In genomic region chr3:72657666-72658065, GRCh38 we compare ENCODE assay signal across 9 cellular contexts.
A peak's percentile ranks its signal among the peaks of the same experiment; 100 is the strongest.
DNase-seq lines count a peak whose midpoint lies in the region; ATAC-seq, FAIRE-seq and TF ChIP-seq lines count a peak whose summit lies in the region.
"Had no signal": no experiment of that assay in that cellular context is flagged by ENCODE, and none has a peak within 500 bp of the region (broad histone marks: within the 10 kb centered on the region; RNA-seq: fewer than 3 reads in every experiment).

No MANE protein-coding gene starts in this region.

- SMC1A ChIA-PET in GM12878 (lab: Charles Lee; ENCODE audit: uncharacterized antibody, unreplicated experiment) = interaction anchor here (1.0 to 2.4 kb wide), 5 partner anchors 9 to 165 kb away, joined by 3 to 15 read pairs (median 3); no protein-coding TSS in a partner anchor

- H3K9me3 ChIP-seq in breast epithelium (no peaks in the 10 kb centered on the region), GM12878 (replicated peaks; ENCODE audit: control insufficient read depth, insufficient read depth, low read length) (no peaks in the 10 kb centered on the region), thyroid gland (no peaks in the 10 kb centered on the region)

- DNase-seq in MCF 10A (ENCODE audit: unreplicated experiment) (peak; percentile 77), breast epithelium (ENCODE audit: low spot score in 2 of 2) (no peak), SK-MEL-5 (ENCODE audit: low read depth, low spot score) (peak; percentile 28), GM12878 (ENCODE audit: low read depth, low spot score) (peak; percentile 24), thyroid gland (peak; percentile 9 to 15), GM19239 (ENCODE audit: insufficient read length, low spot score) (no peak), AG08396 (ENCODE audit: low spot score) (no peak)

- in situ Hi-C loops in SK-MEL-5 (cut with HindIII; ENCODE audit: low pct_unique_long_range_greater_than_20kb, low sequenced_read_pairs) = no loop called here
- in situ Hi-C loops in GM12878 (cut with MboI) = no loop called here

- no peaks in the 10 kb centered on the region for H3K9me3 Mint-ChIP-seq in MCF 10A (ENCODE audit: unreplicated experiment)

- no peaks in the 10 kb centered on the region for H3K27me3 ChIP-seq in breast epithelium
- H3K27me3 ChIP-seq in GM12878 (replicated peaks in 1 of 2; ENCODE audit: control insufficient read depth in 2 of 2, insufficient read depth in 2 of 2, low read length in 1 of 2) = peaks cover 0 to 5% of the 10 kb centered on the region in 2 experiments; a peak in 1 of 4 replicates
- H3K27me3 ChIP-seq in thyroid gland = no peaks in the 10 kb centered on the region

- H3K27ac Mint-ChIP-seq in MCF 10A (ENCODE audit: low read depth, unreplicated experiment) = no peak overlapping the region
- H3K27ac Mint-ChIP-seq: B cell had no signal

- no peak for TF ChIP-seq RAD21 in GM12878 (IDR thresholded peaks at IDR 0.05; ENCODE audit: insufficient read depth, low read depth, low read length)

- FAIRE-seq in GM12878 (lab: Jason Lieb, UNC) (peak; percentile 68), GM19239 (lab: Jason Lieb, UNC) (no peak)

- peak; percentile 90 for ATAC-seq in GM12878
- no peak for ATAC-seq in GM19397 (IDR thresholded peaks at IDR 0.05; ENCODE audit: unreplicated experiment)

- H3K9ac ChIP-seq in GM12878 (ENCODE audit: control insufficient read depth, insufficient read depth, low read length) = no peak overlapping the region

- TF ChIP-seq CTCF in MCF 10A (IDR thresholded peaks at IDR 0.05; ENCODE audit: unreplicated experiment) = no peak
- TF ChIP-seq CTCF in breast epithelium (IDR thresholded peaks at IDR 0.05) = no peak
- peak in 1 of 3 experiments; percentile 1; a peak in 1 of 6 replicates for TF ChIP-seq CTCF in GM12878 (IDR thresholded peaks at IDR 0.05 in 2 of 3, conservative IDR thresholded peaks at IDR 0.05 in 1 of 3; ENCODE audit: control insufficient read depth in 2 of 3, extremely low read depth in 1 of 3, insufficient read depth in 1 of 3, low read depth in 3 of 3, low read length in 3 of 3)
- no peak for TF ChIP-seq CTCF in thyroid gland (IDR thresholded peaks at IDR 0.05)

- CTCF ChIA-PET in MCF 10A (lab: Yijun Ruan, JAX) = interaction anchor here (0.6 kb wide), 1 partner anchor 29 kb away, joined by 3 read pairs; no protein-coding TSS in a partner anchor
- CTCF ChIA-PET in GM12878 (lab: Yijun Ruan, JAX) = interaction anchor here (1.0 to 3.1 kb wide), 4 partner anchors 9 to 702 kb away, joined by 3 to 20 read pairs (median 4); no protein-coding TSS in a partner anchor

- H3K79me2 ChIP-seq in GM12878 (ENCODE audit: control insufficient read depth, insufficient read depth, low read length) = no peaks in the 10 kb centered on the region

- intact Hi-C loops in MCF 10A (cut with micrococcal nuclease) (no loop called here), breast epithelium (cut with DNase I; ENCODE audit: low total_unique reads) (no loop called here), GM12878 (cut with micrococcal nuclease; ENCODE audit: unreplicated experiment) (no loop called here), thyroid gland (cut with DNase I) (no loop called here)

- no peak overlapping the region for H2AFZ ChIP-seq in GM12878 (ENCODE audit: control insufficient read depth, low read depth, low read length)

- no peak for TF ChIP-seq EP300 in GM12878 (IDR thresholded peaks at IDR 0.05; ENCODE audit: borderline replicate concordance in 1 of 2, control insufficient read depth in 1 of 2, low read depth in 2 of 2, low read length in 2 of 2)

- no peak overlapping the region for H3K4me2 ChIP-seq in GM12878 (ENCODE audit: control insufficient read depth, insufficient read depth)

- H3K4me3 Mint-ChIP-seq in MCF 10A (ENCODE audit: unreplicated experiment) = no peak overlapping the region
- H3K4me3 Mint-ChIP-seq: B cell had no signal

- H3K27me3 Mint-ChIP-seq in MCF 10A (ENCODE audit: insufficient read depth, unreplicated experiment) = no peaks in the 10 kb centered on the region

- H3K4me1 ChIP-seq in breast epithelium (peaks cover 3 to 4% of the 10 kb centered on the region in 2 donors), GM12878 (ENCODE audit: control insufficient read depth, insufficient read depth, low read length) (no peaks in the 10 kb centered on the region), thyroid gland (peaks cover 6 to 7% of the 10 kb centered on the region in 2 donors)

- H4K20me1 ChIP-seq in GM12878 (ENCODE audit: control insufficient read depth, insufficient read depth) = no peaks in the 10 kb centered on the region

- H3K27ac ChIP-seq in breast epithelium = no peak overlapping the region
- H3K27ac ChIP-seq in GM12878 (ENCODE audit: control insufficient read depth, insufficient read depth) = no peak overlapping the region
- H3K27ac ChIP-seq in thyroid gland = no peak overlapping the region

- H3K36me3 Mint-ChIP-seq in MCF 10A (ENCODE audit: insufficient read depth, unreplicated experiment) = no peaks in the 10 kb centered on the region

- WGBS in GM12878 (ENCODE audit: insufficient coverage, insufficient replicate concordance, low lambda C conversion rate, missing lambda C conversion rate) = 39% methylated on average over 4 of the region's 4 CpGs
- WGBS in thyroid gland, 2 donors = 56 to 59% methylated on average over 4 of the region's 4 CpGs

- BruUV-seq in MCF 10A (replicated peaks; lab: Mats Ljungman, UMichigan) (no TSS peak), GM12878 (replicated peaks; lab: Mats Ljungman, UMichigan) (no TSS peak)

- H3K4me1 Mint-ChIP-seq in MCF 10A (ENCODE audit: insufficient read depth, unreplicated experiment) = peaks cover 40% of the 10 kb centered on the region

- RAD21 ChIA-PET in GM12878 (lab: Charles Lee; ENCODE audit: unreplicated experiment) = interaction anchor here (1.1 to 1.7 kb wide), 3 partner anchors 8 to 233 kb away, joined by 4 to 5 read pairs (median 5); no protein-coding TSS in a partner anchor

- TF ChIP-seq POLR2A in breast epithelium (IDR thresholded peaks at IDR 0.05) = no peak
- no peak for TF ChIP-seq POLR2A in GM12878 (IDR thresholded peaks at IDR 0.05; ENCODE audit: low read depth, low read length)
- TF ChIP-seq POLR2A in thyroid gland (IDR thresholded peaks at IDR 0.05) = no peak

- H3K4me3 ChIP-seq in breast epithelium (no peak overlapping the region), GM12878 (no peak overlapping the region), thyroid gland (replicated peaks in 1 of 3) (no peak overlapping the region)

- H3K36me3 ChIP-seq in breast epithelium (no peaks in the 10 kb centered on the region), GM12878 (ENCODE audit: control insufficient read depth in 2 of 2, insufficient read depth in 2 of 2, low read length in 1 of 2) (no peaks in the 10 kb centered on the region), thyroid gland (no peaks in the 10 kb centered on the region)

- POLR2A ChIA-PET in MCF 10A (lab: Yijun Ruan, JAX) = interaction anchor here (0.6 to 1.5 kb wide), 2 partner anchors 30 to 379 kb away, joined by 4 read pairs; no protein-coding TSS in a partner anchor
- POLR2A ChIA-PET in GM12878 (lab: Charles Lee) = no interaction called here

TF ChIP-seq in GM12878, 131 proteins besides CTCF, POLR2A, EP300 and RAD21:
- TF ChIP-seq EZH2 (IDR thresholded peaks at IDR 0.05; ENCODE audit: borderline replicate concordance, control insufficient read depth, low read depth, low read length) (no peak), BHLHE40 (IDR thresholded peaks at IDR 0.05; ENCODE audit: borderline replicate concordance in 1 of 2, low read depth in 2 of 2, low read length in 1 of 2) (peak in 1 of 2 experiments; percentile 54; a peak in 1 of 4 replicates), RELA (IDR thresholded peaks at IDR 0.05; ENCODE audit: borderline replicate concordance, partially characterized antibody) (no peak), RUNX3 (IDR thresholded peaks at IDR 0.05; ENCODE audit: low read length) (peak; percentile 83), KAT2A (conservative IDR thresholded peaks at IDR 0.05; ENCODE audit: control insufficient read depth, low read depth, low read length) (no peak), HDAC6 (IDR thresholded peaks at IDR 0.05; ENCODE audit: unreplicated experiment) (no peak), SMC3 (IDR thresholded peaks at IDR 0.05; ENCODE audit: borderline replicate concordance, low read length) (0 out of 2 replicates have a peak, but pooled peaks have one; percentile 11), MTA2 (IDR thresholded peaks at IDR 0.05; ENCODE audit: low read depth) (0 out of 2 replicates have a peak, but pooled peaks have one; percentile 21)
TF ChIP-seq in GM12878: peak in this region for 4.

Comparison
In these comparisons a context has a peak if more than half of its experiments do, and no peak if none do; other contexts are left out.
1. DNase-seq: peak in MCF 10A (single experiment), SK-MEL-5 (single experiment), GM12878 (single experiment) and thyroid gland (2 of 2); none in breast epithelium (0 of 2), GM19239 (single experiment) and AG08396 (single experiment).